Comparison of ENCODE assay signal across 9 cellular contexts in the genomic region with DNA sequence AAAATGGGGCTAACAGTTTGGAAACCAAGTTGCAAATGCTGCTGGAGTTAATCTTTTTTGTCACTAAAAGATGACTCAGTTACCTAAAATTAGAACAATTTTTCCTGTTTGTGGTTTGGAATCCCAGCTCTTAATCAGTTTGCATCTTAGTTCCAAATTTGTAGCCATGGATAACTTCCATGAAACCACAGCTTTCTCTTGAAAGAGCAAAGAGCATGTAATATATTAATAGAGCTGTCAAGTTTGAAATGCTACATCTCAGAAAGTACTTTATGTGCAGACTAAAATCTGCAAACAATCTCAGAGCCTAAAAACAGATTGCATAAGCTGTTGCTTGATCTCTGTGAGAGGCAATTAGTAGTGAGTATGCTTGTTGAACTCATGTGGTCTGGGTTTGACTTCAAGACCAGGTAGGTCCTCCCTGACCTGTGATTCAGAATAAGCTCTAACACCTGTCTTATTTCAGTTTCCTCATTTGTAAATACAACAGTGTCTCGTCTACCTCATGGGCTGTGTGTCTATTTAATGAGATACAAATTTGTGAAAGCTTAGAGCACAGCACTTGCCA. TPM values are rescaled to one million over a fixed set of nuclear protein-coding genes. Genes with fewer than 3 reads are reported as not detected.
A peak's percentile ranks its signal among the peaks of the same experiment; 100 is the strongest.
DNase-seq lines count a peak whose midpoint lies in the region; ATAC-seq and TF ChIP-seq lines count a peak whose summit lies in the region.
"Had no signal": no experiment of that assay in that cellular context is flagged by ENCODE, and none has a peak within 500 bp of the region (broad histone marks: within the 10 kb centered on the region; RNA-seq: fewer than 3 reads in every experiment).

No MANE protein-coding gene starts in this region.

- DNase-seq in GM03348 (ENCODE audit: low spot score) (peak; percentile 72), RPMI7951 (ENCODE audit: low read depth) (peak; percentile 96), fibroblast of villous mesenchyme (ENCODE audit: low read depth) (peak; percentile 95), retinal pigment epithelial cell (ENCODE audit: low read depth) (peak; percentile 82), SK-N-DZ (ENCODE audit: low spot score) (no peak)
- no peak for DNase-seq in activated CD8-positive, alpha-beta T cell treated with anti-CD3 and anti-CD28 coated beads, Interleukin-2, amount 10 ng/mL, durations not matched to agents 7 days and 5 days
- DNase-seq: activated T-cell treated with anti-CD3 and anti-CD28 coated beads, Interleukin-2, amount 50 U/mL, for 4 hours had no signal

- peaks cover 25% of the 10 kb centered on the region for H3K36me3 Mint-ChIP-seq in activated CD8-positive, alpha-beta T cell treated with anti-CD3 and anti-CD28 coated beads, Interleukin-2, amount 10 ng/mL, durations not matched to agents 7 days and 5 days (ENCODE audit: low read depth)

- peaks cover 23% of the 10 kb centered on the region for H3K4me1 Mint-ChIP-seq in activated CD8-positive, alpha-beta T cell treated with anti-CD3 and anti-CD28 coated beads, Interleukin-2, amount 10 ng/mL, durations not matched to agents 7 days and 5 days (ENCODE audit: low read depth)

- H3K4me3 ChIP-seq in fibroblast of villous mesenchyme (ENCODE audit: low read depth, low read length) (no peak overlapping the region), retinal pigment epithelial cell (ENCODE audit: low read length) (no peak overlapping the region)

- ATAC-seq in GM19351 (IDR thresholded peaks at IDR 0.05; ENCODE audit: unreplicated experiment) (no peak), HG02981 (IDR thresholded peaks at IDR 0.05; ENCODE audit: unreplicated experiment) (no peak)
- ATAC-seq in activated CD8-positive, alpha-beta T cell treated with anti-CD3 and anti-CD28 coated beads, Interleukin-2, amount 10 ng/mL, durations not matched to agents 7 days and 5 days: no peak
- ATAC-seq: activated T-cell treated with anti-CD3 and anti-CD28 coated beads, Interleukin-2, amount 50 U/mL, for 4 hours had no signal

- TF ChIP-seq CTCF in fibroblast of villous mesenchyme (IDR thresholded peaks at IDR 0.05; ENCODE audit: insufficient read depth, low read depth, low read length) (no peak), retinal pigment epithelial cell (conservative IDR thresholded peaks at IDR 0.05; ENCODE audit: low read depth, low read length) (no peak)

- H3K4me3 Mint-ChIP-seq in activated CD8-positive, alpha-beta T cell treated with anti-CD3 and anti-CD28 coated beads, Interleukin-2, amount 10 ng/mL, durations not matched to agents 7 days and 5 days: no peak overlapping the region
- H3K4me3 Mint-ChIP-seq: activated T-cell treated with anti-CD3 and anti-CD28 coated beads, Interleukin-2, amount 50 U/mL, for 4 hours had no signal

- H3K27me3 Mint-ChIP-seq in activated CD8-positive, alpha-beta T cell treated with anti-CD3 and anti-CD28 coated beads, Interleukin-2, amount 10 ng/mL, durations not matched to agents 7 days and 5 days (ENCODE audit: low read depth): no peaks in the 10 kb centered on the region

- CTCF ChIA-PET in activated CD8-positive, alpha-beta T cell treated with anti-CD3 and anti-CD28 coated beads, Interleukin-2, amount 10 ng/mL, durations not matched to agents 7 days and 5 days (lab: Charles Lee): interaction anchor here (0.7 to 4.9 kb wide), 6 partner anchors 9 to 1065 kb away, joined by 3 to 22 read pairs (median 4); a partner anchor contains a TSS

- H3K9me3 Mint-ChIP-seq in activated CD8-positive, alpha-beta T cell treated with anti-CD3 and anti-CD28 coated beads, Interleukin-2, amount 10 ng/mL, durations not matched to agents 7 days and 5 days (ENCODE audit: insufficient read depth): no peaks in the 10 kb centered on the region
- H3K9me3 Mint-ChIP-seq: activated T-cell treated with anti-CD3 and anti-CD28 coated beads, Interleukin-2, amount 50 U/mL, for 4 hours had no signal

- POLR2A ChIA-PET in activated CD8-positive, alpha-beta T cell treated with anti-CD3 and anti-CD28 coated beads, Interleukin-2, amount 10 ng/mL, durations not matched to agents 7 days and 5 days (lab: Charles Lee): interaction anchor here (1.5 to 1.9 kb wide), 2 partner anchors 23 to 24 kb away, joined by 4 to 5 read pairs; a partner anchor contains a TSS

- H3K27ac Mint-ChIP-seq in activated CD8-positive, alpha-beta T cell treated with anti-CD3 and anti-CD28 coated beads, Interleukin-2, amount 10 ng/mL, durations not matched to agents 7 days and 5 days: no peak overlapping the region

RNA-seq across cellular contexts. Expression of a gene that starts 23.5 kb away (rescaled TPM):
- total RNA-seq in RPMI7951 (2014; rRNA removed; shearing (Covaris generic)): 13.4 and 14.5 TPM in 2 replicates
- 9.7 and 12.5 TPM in 2 replicates for total RNA-seq in fibroblast of villous mesenchyme
- 36.2 and 40.9 TPM in 2 replicates for polyA plus RNA-seq in SK-N-DZ (2014; cell fraction: cytosol; rRNA removed)
- polyA plus RNA-seq in SK-N-DZ (2014; cell fraction: nucleus; rRNA removed): 48.7 and 57.3 TPM in 2 replicates
- 10 to 100 TPM; 10.8 to 11.1 TPM for total RNA-seq in activated CD8-positive, alpha-beta T cell treated with anti-CD3 and anti-CD28 coated beads, Interleukin-2, amount 10 ng/mL, durations not matched to agents 7 days and 5 days

RNA-seq across cellular contexts. Expression of a gene that starts 59.5 kb away (rescaled TPM):
- total RNA-seq in RPMI7951 (2014; rRNA removed; shearing (Covaris generic)): 125 and 148 TPM in 2 replicates
- total RNA-seq in fibroblast of villous mesenchyme: 7.4 and 17.7 TPM in 2 replicates
- polyA plus RNA-seq in SK-N-DZ (2014; cell fraction: cytosol; rRNA removed): 99.3 and 104 TPM in 2 replicates
- 58.0 and 67.2 TPM in 2 replicates for polyA plus RNA-seq in SK-N-DZ (2014; cell fraction: nucleus; rRNA removed)
- 10 to 100 TPM; 24.9 to 25.6 TPM for total RNA-seq in activated CD8-positive, alpha-beta T cell treated with anti-CD3 and anti-CD28 coated beads, Interleukin-2, amount 10 ng/mL, durations not matched to agents 7 days and 5 days

Comparison
In these comparisons a context has a peak if more than half of its experiments do, and no peak if none do; other contexts are left out.
1. DNase-seq: peak in GM03348 (single experiment), RPMI7951 (single experiment), fibroblast of villous mesenchyme (single experiment) and retinal pigment epithelial cell (single experiment); none in SK-N-DZ (single experiment) and activated CD8-positive, alpha-beta T cell treated with anti-CD3 and anti-CD28 coated beads, Interleukin-2, amount 10 ng/mL, durations not matched to agents 7 days and 5 days (single experiment).